Comparison of ENCODE assay signal across 1 cellular context in the genomic region with DNA sequence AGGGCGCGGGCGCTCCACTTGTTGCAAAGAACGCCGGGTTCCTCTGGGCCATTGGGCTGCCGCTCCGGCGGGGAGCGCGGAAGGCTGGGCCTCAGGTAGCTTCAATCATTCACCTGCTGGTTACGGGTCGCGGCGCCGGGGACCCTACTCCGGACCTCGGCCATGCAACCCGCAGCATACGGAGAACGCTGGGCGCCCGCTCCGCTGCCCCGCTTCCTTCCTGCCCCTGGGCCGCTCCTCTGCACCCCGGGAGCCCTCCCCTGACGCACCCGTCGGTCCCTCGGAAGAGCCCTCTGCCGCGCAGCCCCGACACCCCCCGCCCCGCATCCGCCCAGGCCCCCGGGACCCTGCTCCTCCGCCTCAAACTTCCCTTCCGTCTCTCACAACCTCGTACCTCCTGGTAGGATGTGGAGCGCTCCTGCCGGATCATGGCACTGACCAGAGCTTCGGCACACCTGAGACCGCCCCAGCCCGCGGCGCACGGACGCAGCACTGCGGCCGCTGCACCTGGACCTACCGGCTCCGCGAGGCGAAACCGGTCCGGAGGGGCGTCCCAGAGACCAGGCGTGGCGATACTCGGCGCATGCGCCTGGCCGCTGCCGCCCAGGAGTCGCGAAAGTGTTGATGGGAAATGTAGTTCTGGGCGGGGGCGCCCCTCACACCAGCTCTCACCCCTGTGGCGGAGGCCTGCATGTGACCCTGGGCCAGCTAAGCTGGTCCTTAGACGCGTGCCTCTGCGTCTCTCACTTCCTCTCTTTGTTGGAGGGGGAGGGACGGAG.
A peak's percentile ranks its signal among the peaks of the same experiment; 100 is the strongest.
TF ChIP-seq lines count a peak whose summit lies in the region.

TSS of gene PACC1 (minus strand) at position 559 of the 779 bp plus-strand sequence. CDS start at position 430, 129 bp downstream.

TF ChIP-seq in A549, 52 proteins besides CTCF, POLR2A, EP300 and RAD21 (continued from another document):
- TF ChIP-seq HMGXB4 (CRISPR knock-in tag; IDR thresholded peaks at IDR 0.05; ENCODE audit: borderline replicate concordance) (no peak), MAX (IDR thresholded peaks at IDR 0.05) (peak; percentile 68), ZFP36 (IDR thresholded peaks at IDR 0.05; ENCODE audit: borderline replicate concordance, partially characterized antibody) (no peak), MAZ (IDR thresholded peaks at IDR 0.05; ENCODE audit: borderline replicate concordance, low read depth, low read length) (no peak), POLR2AphosphoS2 (conservative IDR thresholded peaks at IDR 0.05; ENCODE audit: low read length) (no peak)
